In the genomic region with DNA sequence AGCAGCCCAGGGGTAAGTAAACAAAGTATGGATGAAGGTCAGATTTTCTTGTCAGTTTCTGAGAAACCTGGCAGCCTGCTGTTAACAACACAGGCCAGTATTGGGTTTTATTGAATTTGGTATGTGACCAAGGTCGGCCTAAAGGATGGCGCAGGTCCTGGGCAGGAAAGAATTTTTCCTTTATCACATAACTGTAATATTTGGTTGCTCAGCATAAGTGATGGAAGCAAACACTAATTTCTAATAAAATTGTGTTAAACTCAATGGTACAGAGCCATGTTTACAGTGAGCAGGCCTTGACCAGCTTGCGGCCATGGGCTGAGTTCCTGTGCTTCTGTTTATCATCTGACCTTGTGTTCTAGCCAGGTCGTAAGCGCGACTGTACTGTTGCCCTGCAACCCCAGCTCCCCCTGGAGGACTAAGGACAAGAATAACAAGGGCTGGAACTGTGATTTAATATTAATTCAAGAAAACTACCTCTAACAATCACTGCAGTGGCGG, we compare ENCODE assay signal across 10 cellular contexts. TPM values are rescaled to one million over a fixed set of nuclear protein-coding genes. Genes with fewer than 3 reads are reported as not detected.
DNase-seq lines count a peak whose midpoint lies in the region; ATAC-seq and TF ChIP-seq lines count a peak whose summit lies in the region.
"Had no signal": no experiment of that assay in that cellular context is flagged by ENCODE, and none has a peak within 500 bp of the region (broad histone marks: within the 10 kb centered on the region; RNA-seq: fewer than 3 reads in every experiment).

No MANE protein-coding gene starts in this region.

- H3K36me3 ChIP-seq in ovary: no peaks in the 10 kb centered on the region

- H3K4me1 ChIP-seq in ovary (ENCODE audit: insufficient read depth): peaks cover 23% of the 10 kb centered on the region

- 0 out of 2 replicates have a peak, but pooled peaks have one; percentile 14 for TF ChIP-seq CTCF in GM12875 (IDR thresholded peaks at IDR 0.05; ENCODE audit: borderline replicate concordance, insufficient read depth, low read depth, low read length)
- no peak for TF ChIP-seq CTCF in RWPE1 (conservative IDR thresholded peaks at IDR 0.05; ENCODE audit: low read depth)
- peak; percentile 42 for TF ChIP-seq CTCF in fibroblast of pulmonary artery (IDR thresholded peaks at IDR 0.05; ENCODE audit: low read length, missing control alignments)
- peak in 1 of 3 donors; percentile 42 for TF ChIP-seq CTCF in ovary (IDR thresholded peaks at IDR 0.05)

- POLR2A ChIA-PET in RWPE1 (lab: Yijun Ruan, JAX; ENCODE audit: low non-redundant PET): interaction anchor here (0.6 to 2.1 kb wide), 3 partner anchors 10 to 98 kb away, joined by 6 to 9 read pairs (median 7); a partner anchor contains a TSS

- CTCF ChIA-PET in RWPE1 (lab: Yijun Ruan, JAX): interaction anchor here (0.6 to 1.2 kb wide), 2 partner anchors 11 to 25 kb away, joined by 3 to 5 read pairs; a partner anchor contains a TSS

- H3K4me3 ChIP-seq in GM12875 (ENCODE audit: low read depth, low read length) (no peak overlapping the region), fibroblast of pulmonary artery (replicated peaks; ENCODE audit: low read depth, low read length) (no peak overlapping the region), ovary (no peak overlapping the region)

- H3K27me3 ChIP-seq in ovary: no peaks in the 10 kb centered on the region

- 5 to 18% (median 12%) methylated on average over 7 of the region's 7 CpGs for WGBS in ovary, 3 donors

- H3K9me3 ChIP-seq in ovary: no peaks in the 10 kb centered on the region

- no peak for TF ChIP-seq POLR2A in ovary (IDR thresholded peaks at IDR 0.05)

- intact Hi-C loops in ovary (cut with DNase I): no loop called here

- peak overlapping the region; percentile 95 for H3K27ac ChIP-seq in RWPE1
- peak overlapping the region in 1 of 2 donors; percentile 69 for H3K27ac ChIP-seq in ovary

- DNase-seq in RWPE1 (ENCODE audit: low spot score): no peak
- DNase-seq in fibroblast of pulmonary artery (ENCODE audit: low read depth): no peak
- peak in 4 of 5 donors; percentile 57 to 76 (median 66) for DNase-seq in ovary
- no peak for DNase-seq in T-helper 2 cell
- no peak for DNase-seq in SW480 (ENCODE audit: low spot score)
- DNase-seq: immature natural killer cell, NCI-H2029 had no signal

- TF ChIP-seq EP300 in ovary (IDR thresholded peaks at IDR 0.05): no peak

- ATAC-seq in HG02610 (IDR thresholded peaks at IDR 0.05; ENCODE audit: unreplicated experiment): no peak
- ATAC-seq in HG03521 (IDR thresholded peaks at IDR 0.05; ENCODE audit: unreplicated experiment): no peak

RNA-seq across cellular contexts. Expression of a gene that starts 10.5 kb away (rescaled TPM):
- total RNA-seq in ovary: 10 to 100 TPM; 37.4 to 82.6 (median 59.6) TPM
- polyA plus RNA-seq in ovary: 100 to 1,000 TPM in 1 of 2 donors, 10 to 100 TPM in 1; 43.4 to 110 TPM

RNA-seq across cellular contexts. Expression of a gene that starts 11.2 kb away (rescaled TPM):
- 10 to 100 TPM; 13.5 to 36.3 (median 31.5) TPM for total RNA-seq in ovary
- polyA plus RNA-seq in ovary: 10 to 100 TPM; 13.4 to 37.9 TPM

RNA-seq across cellular contexts. Expression of a gene that starts 11.5 kb away (rescaled TPM):
- 10 to 100 TPM; 20.2 to 49.2 (median 24.3) TPM for total RNA-seq in ovary
- polyA plus RNA-seq in ovary: 10 to 100 TPM; 39.4 to 44.3 TPM

RNA-seq across cellular contexts. Expression of a gene that starts 18.2 kb away (rescaled TPM):
- total RNA-seq in ovary: not detected
- polyA plus RNA-seq in ovary: not detected
- polyA plus RNA-seq: immature natural killer cell had no signal

RNA-seq across cellular contexts. Expression of a gene that starts 23.3 kb away (rescaled TPM):
- 1 to 10 TPM in 5 of 7 donors, under 1 TPM in 1, not detected in 1; 0.25 to 5.9 (median 4.1) TPM for total RNA-seq in ovary
- 10 to 100 TPM in 1 of 2 donors, 1 to 10 TPM in 1; 1.5 to 20.5 TPM for polyA plus RNA-seq in ovary
- polyA plus RNA-seq: immature natural killer cell had no signal

Comparison
In these comparisons a context has a peak if more than half of its experiments do, and no peak if none do; other contexts are left out.
1. DNase-seq: peak in ovary (4 of 5); none in RWPE1 (single experiment), fibroblast of pulmonary artery (single experiment), T-helper 2 cell (0 of 5) and SW480 (single experiment).